26 cellular contexts compared by ENCODE assay signal in genomic region chr11:78255919-78256318, GRCh38.
DNase-seq lines count a peak whose midpoint lies in the region; ATAC-seq and TF ChIP-seq lines count a peak whose summit lies in the region.
"Had no signal": no experiment of that assay in that cellular context is flagged by ENCODE, and none has a peak within 500 bp of the region (broad histone marks: within the 10 kb centered on the region; RNA-seq: fewer than 3 reads in every experiment).

No MANE protein-coding gene starts in this region.

- H3F3A ChIP-seq in smooth muscle cell (ENCODE audit: low read depth), result peaks cover 16% of the 10 kb centered on the region

- no peak overlapping the region for H3K27ac Mint-ChIP-seq in T-helper 17 cell
- H3K27ac Mint-ChIP-seq: CD4-positive, alpha-beta memory T cell had no signal

- no peak for ATAC-seq in T-helper 17 cell
- ATAC-seq in upper lobe of right lung, result no peak
- ATAC-seq in GM21381 (IDR thresholded peaks at IDR 0.05; ENCODE audit: unreplicated experiment), result no peak
- ATAC-seq in HG03469 (IDR thresholded peaks at IDR 0.05; ENCODE audit: unreplicated experiment), result no peak
- ATAC-seq in HG03457 (IDR thresholded peaks at IDR 0.05; ENCODE audit: unreplicated experiment), result no peak
- ATAC-seq: GM12878, SK-N-SH treated with all-trans-retinoic acid at 6 μM for 48 hours had no signal

- H3K79me2 ChIP-seq in ACC112 (ENCODE audit: control insufficient read depth, insufficient read depth, low read length, unreplicated experiment) (no peaks in the 10 kb centered on the region), smooth muscle cell (ENCODE audit: low read depth) (peaks cover 39% of the 10 kb centered on the region)

- H3K4me3 ChIP-seq in ACC112 (ENCODE audit: low read depth, low read length) (0 out of 2 replicates have a peak overlapping the region, but pooled peaks have one; percentile 10), smooth muscle cell (no peak overlapping the region), upper lobe of right lung (no peak overlapping the region)
- H3K4me3 ChIP-seq: BLaER1, GM12878, Peyer's patch had no signal

- H3K4me3 Mint-ChIP-seq in T-helper 17 cell, result peak overlapping the region; percentile 51
- H3K4me3 Mint-ChIP-seq: CD4-positive, alpha-beta memory T cell; IgD-negative memory B cell had no signal

- H4K20me1 ChIP-seq in smooth muscle cell (ENCODE audit: low read depth), result no peaks in the 10 kb centered on the region

- H3K36me3 Mint-ChIP-seq in T-helper 17 cell (ENCODE audit: low read depth), result peaks cover 3% of the 10 kb centered on the region
- H3K36me3 Mint-ChIP-seq: CD4-positive, alpha-beta memory T cell had no signal

- H3K4me1 ChIP-seq in ACC112 (ENCODE audit: control insufficient read depth, insufficient read depth, low read length, unreplicated experiment) (peaks cover 35% of the 10 kb centered on the region), smooth muscle cell (ENCODE audit: low read depth) (no peaks in the 10 kb centered on the region), upper lobe of right lung (peaks cover 19% of the 10 kb centered on the region)
- H3K4me1 ChIP-seq: BLaER1 had no signal

- H3K9me3 ChIP-seq in T-helper 17 cell (ENCODE audit: control insufficient read depth, low read length, poor library complexity, severe bottlenecking) (no peaks in the 10 kb centered on the region), smooth muscle cell (replicated peaks; ENCODE audit: low read depth) (no peaks in the 10 kb centered on the region), upper lobe of right lung (no peaks in the 10 kb centered on the region)
- H3K9me3 ChIP-seq: BLaER1, Caco-2, Peyer's patch had no signal

- H3K27me3 ChIP-seq in ACC112 (ENCODE audit: insufficient read depth, low read length) (no peaks in the 10 kb centered on the region), smooth muscle cell (ENCODE audit: low read depth) (no peaks in the 10 kb centered on the region), upper lobe of right lung (no peaks in the 10 kb centered on the region)
- H3K27me3 ChIP-seq: BLaER1, Peyer's patch had no signal

- H3K9ac ChIP-seq in smooth muscle cell (ENCODE audit: low read depth), result no peak overlapping the region
- H3K9ac ChIP-seq: BLaER1 had no signal

- H3K4me1 Mint-ChIP-seq in T-helper 17 cell, result peaks cover 4% of the 10 kb centered on the region
- H3K4me1 Mint-ChIP-seq: CD4-positive, alpha-beta memory T cell had no signal

- H3K27me3 Mint-ChIP-seq in T-helper 17 cell, result no peaks in the 10 kb centered on the region
- H3K27me3 Mint-ChIP-seq: CD4-positive, alpha-beta memory T cell; IgD-negative memory B cell had no signal

- DNase-seq in T-helper 17 cell (no peak), smooth muscle cell (lab: John Stamatoyannopoulos, UW; ENCODE audit: unreplicated experiment) (no peak), upper lobe of right lung (no peak)
- DNase-seq: ACHN; Caco-2; CD4-positive, alpha-beta memory T cell; DMS 273 treated with DMSO at 0.1 percent for 48 hours; DMS79 treated with DMSO at 0.1 percent for 48 hours; GOT3; HCEC 1CT; Karpas-422; NCI-H1417; NCI-H1694 treated with DMSO at 0.1 percent for 48 hours; NCI-H2081 treated with DMSO at 0.1 percent for 48 hours; NCI-H2171 treated with DMSO at 0.1 percent for 48 hours; NCI-H524 treated with DMSO at 0.1 percent for 48 hours; NCI-H82; Peyer's patch had no signal

- H3K36me3 ChIP-seq in ACC112 (ENCODE audit: insufficient read depth, low read length), result no peaks in the 10 kb centered on the region
- H3K36me3 ChIP-seq in smooth muscle cell (ENCODE audit: low read depth), result no peaks in the 10 kb centered on the region
- no peaks in the 10 kb centered on the region for H3K36me3 ChIP-seq in upper lobe of right lung
- H3K36me3 ChIP-seq: Peyer's patch had no signal

- H2AFZ ChIP-seq in ACC112 (ENCODE audit: low read length, unreplicated experiment) (no peak overlapping the region), smooth muscle cell (ENCODE audit: low read depth) (no peak overlapping the region)

- H3K4me2 ChIP-seq in smooth muscle cell, result peak overlapping the region; percentile 64
- H3K4me2 ChIP-seq: BLaER1 had no signal

- TF ChIP-seq CTCF in smooth muscle cell (IDR thresholded peaks at IDR 0.05; ENCODE audit: borderline replicate concordance, insufficient read depth, poor library complexity, severe bottlenecking), result no peak
- no peak for TF ChIP-seq CTCF in upper lobe of right lung (IDR thresholded peaks at IDR 0.05)

- 96% methylated on average over 2 of the region's 2 CpGs for WGBS in smooth muscle cell (ENCODE audit: low lambda C conversion rate)

- intact Hi-C loops in upper lobe of right lung (cut with DNase I), result no loop called here

- H3K27ac ChIP-seq in ACC112 (ENCODE audit: low read depth, low read length) (no peak overlapping the region), smooth muscle cell (ENCODE audit: low read depth) (peak overlapping the region; percentile 88), upper lobe of right lung (peak overlapping the region; percentile 12)
- H3K27ac ChIP-seq: BLaER1, Peyer's patch had no signal
